21 cellular contexts compared by ENCODE assay signal in genomic region chr2:76849086-76849485, GRCh38.
"Had no signal": no experiment of that assay in that cellular context is flagged by ENCODE, and none has a peak within 500 bp of the region (broad histone marks: within the 10 kb centered on the region; RNA-seq: fewer than 3 reads in every experiment).

No MANE protein-coding gene starts in this region.

- H3K4me3 ChIP-seq: coronary artery, esophagus muscularis mucosa, esophagus squamous epithelium, gastrocnemius medialis, gastroesophageal sphincter, heart left ventricle, heart right ventricle had no signal

- DNase-seq: cortex of kidney; dermis blood vessel endothelial cell; effector CD4-positive, alpha-beta T cell; effector CD8-positive, alpha-beta T cell; effector memory CD4-positive, alpha-beta T cell; effector memory CD8-positive, alpha-beta T cell; endodermal cell; erythroblast; esophagus squamous epithelium; foreskin fibroblast; foreskin keratinocyte; foreskin melanocyte; gastrocnemius medialis; glutamatergic neuron; heart left ventricle; heart right ventricle had no signal

- H3K27me3 ChIP-seq: esophagus muscularis mucosa, esophagus squamous epithelium, foreskin keratinocyte, gastrocnemius medialis, gastroesophageal sphincter, heart left ventricle, heart right ventricle had no signal

- FAIRE-seq: endothelial cell of umbilical vein had no signal

- H3K4me1 ChIP-seq: esophagus muscularis mucosa, esophagus squamous epithelium, foreskin keratinocyte, gastrocnemius medialis, gastroesophageal sphincter, heart left ventricle, heart right ventricle had no signal

- H3K27ac ChIP-seq: coronary artery, epithelial cell of prostate, esophagus muscularis mucosa, esophagus squamous epithelium, foreskin keratinocyte, gastrocnemius medialis, gastroesophageal sphincter, heart left ventricle, heart right ventricle had no signal

- H3K9me3 ChIP-seq: esophagus muscularis mucosa, esophagus squamous epithelium, gastrocnemius medialis, gastroesophageal sphincter, heart left ventricle, heart right ventricle had no signal

- H3K36me3 ChIP-seq: esophagus muscularis mucosa, esophagus squamous epithelium, gastrocnemius medialis, gastroesophageal sphincter, heart left ventricle, heart right ventricle had no signal
